In genomic region chr2:19902272-19902730, GRCh38 we compare ENCODE assay signal across 8 cellular contexts. TPM values are rescaled to one million over a fixed set of nuclear protein-coding genes. Genes with fewer than 3 reads are reported as not detected.
DNase-seq lines count a peak whose midpoint lies in the region; TF ChIP-seq lines count a peak whose summit lies in the region.

No MANE protein-coding gene starts in this region.

- DNase-seq in NCI-H748 (lab: John Stamatoyannopoulos, UW; ENCODE audit: unreplicated experiment) (peak; percentile 26), NCI-H748 treated with DMSO at 0.1 percent for 48 hours (lab: John Stamatoyannopoulos, UW) (no peak), SK-MEL-5 (ENCODE audit: low read depth, low spot score) (peak; percentile 23), epithelial cell of proximal tubule (ENCODE audit: low read depth) (no peak), NCI-H2171 (lab: John Stamatoyannopoulos, UW) (no peak), NCI-H128 (lab: John Stamatoyannopoulos, UW; ENCODE audit: unreplicated experiment) (no peak)
- DNase-seq in stimulated activated CD4-positive, alpha-beta T cell treated with anti-CD3 and anti-CD28 coated beads, Interleukin-1b, Interleukin-23, amount 100 ng/mL, for 48 hours, result no peak

- H3K36me3 ChIP-seq in neutrophil, result no peaks in the 10 kb centered on the region

- H3K9me3 ChIP-seq in neutrophil, result no peaks in the 10 kb centered on the region

- peaks cover 27% of the 10 kb centered on the region for H3K27me3 ChIP-seq in neutrophil

- in situ Hi-C loops in SK-MEL-5 (cut with HindIII; ENCODE audit: low pct_unique_long_range_greater_than_20kb, low sequenced_read_pairs), result no loop called here

- peak overlapping the region; percentile 94 for H3K27ac ChIP-seq in neutrophil

- TF ChIP-seq CTCF in epithelial cell of proximal tubule (conservative IDR thresholded peaks at IDR 0.05; ENCODE audit: low read depth, low read length) (no peak), neutrophil (IDR thresholded peaks at IDR 0.05) (no peak)

- H3K4me1 ChIP-seq in neutrophil (ENCODE audit: control insufficient read depth in 1 of 2, insufficient read depth in 1 of 2, low read depth in 1 of 2, low read length in 1 of 2), result peaks cover 43 to 44% of the 10 kb centered on the region in 2 experiments

- H3K4me3 ChIP-seq in epithelial cell of proximal tubule (ENCODE audit: low read depth, low read length) (peak overlapping the region; percentile 91), neutrophil (ENCODE audit: low read depth in 1 of 2, low read length in 1 of 2) (peak overlapping the region; percentile 72 to 84)

RNA-seq across cellular contexts. Expression of gene TTC32, which starts 0.5 kb away (rescaled TPM):
- total RNA-seq in SK-MEL-5 (2014; rRNA removed; shearing (Covaris generic)), result 10.8 and 12.2 TPM in 2 replicates
- polyA plus RNA-seq in SK-MEL-5 (2015; cell fraction: cytosol; rRNA removed), result 4.9 and 5.3 TPM in 2 replicates
- polyA plus RNA-seq in SK-MEL-5 (2015; cell fraction: nucleus; rRNA removed), result 167 and 178 TPM in 2 replicates
- total RNA-seq in epithelial cell of proximal tubule, result 3.8 and 6.5 TPM in 2 replicates

Comparison
In these comparisons a context has a peak if more than half of its experiments do, and no peak if none do; other contexts are left out.
1. DNase-seq: peak in NCI-H748 (single experiment) and SK-MEL-5 (single experiment); none in NCI-H748 treated with DMSO at 0.1 percent for 48 hours (single experiment), epithelial cell of proximal tubule (single experiment), stimulated activated CD4-positive, alpha-beta T cell treated with anti-CD3 and anti-CD28 coated beads, Interleukin-1b, Interleukin-23, amount 100 ng/mL, for 48 hours (single experiment), NCI-H2171 (single experiment) and NCI-H128 (single experiment).